Comparison of ENCODE assay signal across 11 cellular contexts in the genomic region with DNA sequence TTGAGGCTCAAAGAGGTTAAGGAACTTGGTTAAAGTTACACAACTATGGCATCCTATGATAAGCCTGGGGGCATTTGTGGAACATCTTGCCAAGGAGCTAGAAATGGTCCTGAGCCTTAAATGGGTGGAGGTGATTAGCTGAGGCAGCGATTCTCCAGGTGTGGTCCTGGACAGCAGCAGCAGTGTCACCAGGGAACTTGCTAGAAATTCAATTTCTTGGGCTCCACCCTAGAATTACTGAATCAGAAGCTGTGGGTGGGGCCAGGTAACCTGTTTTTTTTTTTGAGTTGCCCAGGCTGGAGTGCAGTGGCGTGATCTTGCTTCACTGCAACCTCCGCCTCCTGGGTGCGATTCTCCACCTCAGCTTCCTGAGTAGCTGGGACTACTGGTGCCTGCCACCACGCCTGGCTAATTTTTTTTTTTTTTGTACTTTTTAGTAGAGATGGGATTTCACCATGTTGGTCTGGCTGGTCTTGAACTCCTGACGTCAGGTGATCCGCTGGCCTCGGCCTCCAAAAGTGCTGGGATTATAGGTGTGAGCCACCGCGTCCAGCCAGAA. TPM values are rescaled to one million over a fixed set of nuclear protein-coding genes. Genes with fewer than 3 reads are reported as not detected.
DNase-seq lines count a peak whose midpoint lies in the region; ATAC-seq, FAIRE-seq and TF ChIP-seq lines count a peak whose summit lies in the region.
"Had no signal": no experiment of that assay in that cellular context is flagged by ENCODE, and none has a peak within 500 bp of the region (broad histone marks: within the 10 kb centered on the region; RNA-seq: fewer than 3 reads in every experiment).

No MANE protein-coding gene starts in this region.

- no peak overlapping the region for H3K4me3 ChIP-seq in A549
- no peak overlapping the region for H3K4me3 ChIP-seq in ascending aorta
- H3K4me3 ChIP-seq in Caco-2 (ENCODE audit: low read depth, low read length), result no peak overlapping the region
- H3K4me3 ChIP-seq: GM23338, HAP-1 had no signal

- H3K4me1 ChIP-seq in A549 (no peaks in the 10 kb centered on the region; the same call in 2 of the 3 replicates), ascending aorta (no peaks in the 10 kb centered on the region), Caco-2 (no peaks in the 10 kb centered on the region)
- H3K4me1 ChIP-seq: HAP-1 had no signal

- ATAC-seq in A549, result no peak
- ATAC-seq in activated CD8-positive, alpha-beta T cell treated with anti-CD3 and anti-CD28 coated beads for 36 hours, result peak; percentile 8
- ATAC-seq in esophagus mucosa, result peak; percentile 79
- ATAC-seq in stimulated activated naive CD8-positive, alpha-beta T cell treated with anti-CD3 and anti-CD28 coated beads, Interleukin-15, amount 100 ng/mL, for 72 hours, result no peak

- H3K27ac ChIP-seq in A549, result no peak overlapping the region
- H3K27ac ChIP-seq in C4-2B, result peak overlapping the region; percentile 2; the same call in 1 of the 2 replicates
- H3K27ac ChIP-seq in ascending aorta, result no peak overlapping the region

- no peak overlapping the region for H3K4me2 ChIP-seq in A549

- H3K4me3 Mint-ChIP-seq in activated CD8-positive, alpha-beta T cell treated with anti-CD3 and anti-CD28 coated beads for 36 hours, result no peak overlapping the region
- H3K4me3 Mint-ChIP-seq in Caco-2 (ENCODE audit: unreplicated experiment), result no peak overlapping the region
- H3K4me3 Mint-ChIP-seq in progenitor cell of endocrine pancreas (ENCODE audit: low read depth), result no peak overlapping the region
- no peak overlapping the region for H3K4me3 Mint-ChIP-seq in stimulated activated naive CD8-positive, alpha-beta T cell treated with anti-CD3 and anti-CD28 coated beads, Interleukin-15, amount 100 ng/mL, for 72 hours
- H3K4me3 Mint-ChIP-seq: CD8-positive, alpha-beta memory T cell; GM23338 had no signal

- H3K27me3 Mint-ChIP-seq in activated CD8-positive, alpha-beta T cell treated with anti-CD3 and anti-CD28 coated beads for 36 hours, result no peaks in the 10 kb centered on the region
- H3K27me3 Mint-ChIP-seq in Caco-2 (ENCODE audit: insufficient read depth, unreplicated experiment), result no peaks in the 10 kb centered on the region
- H3K27me3 Mint-ChIP-seq in progenitor cell of endocrine pancreas, result no peaks in the 10 kb centered on the region
- no peaks in the 10 kb centered on the region for H3K27me3 Mint-ChIP-seq in stimulated activated naive CD8-positive, alpha-beta T cell treated with anti-CD3 and anti-CD28 coated beads, Interleukin-15, amount 100 ng/mL, for 72 hours
- H3K27me3 Mint-ChIP-seq: CD8-positive, alpha-beta memory T cell had no signal

- BruUV-seq in Caco-2 (replicated peaks; lab: Mats Ljungman, UMichigan), result no TSS peak

- no peak for FAIRE-seq in A549 (lab: Jason Lieb, UNC)

- intact Hi-C loops in activated CD8-positive, alpha-beta T cell treated with anti-CD3 and anti-CD28 coated beads for 36 hours (cut with micrococcal nuclease), result loop anchor here (5.0 to 10.0 kb wide), 2 partner anchors 611 to 1148 kb away; no protein-coding TSS in a partner anchor
- intact Hi-C loops in ascending aorta (cut with DNase I), result loop anchor here (1.0 to 10.0 kb wide), 3 partner anchors 611 to 1149 kb away; partner anchors contain the start of gene ZMIZ1
- intact Hi-C loops in Caco-2 (cut with micrococcal nuclease; ENCODE audit: unreplicated experiment), result loop anchor here (1.0 to 10.0 kb wide), 4 partner anchors 119 to 1149 kb away; no protein-coding TSS in a partner anchor

- peaks cover 30% of the 10 kb centered on the region for H3K4me1 Mint-ChIP-seq in activated CD8-positive, alpha-beta T cell treated with anti-CD3 and anti-CD28 coated beads for 36 hours (ENCODE audit: low read depth)
- no peaks in the 10 kb centered on the region for H3K4me1 Mint-ChIP-seq in Caco-2 (ENCODE audit: low read depth, unreplicated experiment)
- H3K4me1 Mint-ChIP-seq in progenitor cell of endocrine pancreas (ENCODE audit: low read depth), result peaks cover 4% of the 10 kb centered on the region
- peaks cover 38% of the 10 kb centered on the region for H3K4me1 Mint-ChIP-seq in stimulated activated naive CD8-positive, alpha-beta T cell treated with anti-CD3 and anti-CD28 coated beads, Interleukin-15, amount 100 ng/mL, for 72 hours

- POLR2A ChIA-PET in A549 (lab: Yijun Ruan, JAX), result interaction anchor here (0.6 to 0.7 kb wide), 2 partner anchors 1020 to 1192 kb away, joined by 3 to 4 read pairs; no protein-coding TSS in a partner anchor
- POLR2A ChIA-PET in activated CD8-positive, alpha-beta T cell treated with anti-CD3 and anti-CD28 coated beads for 36 hours (lab: Charles Lee), result interaction anchor here (0.7 to 1.0 kb wide), 4 partner anchors 9 to 13 kb away, joined by 3 read pairs; partner anchors contain the start of gene RPS24
- POLR2A ChIA-PET in Caco-2 (lab: Charles Lee), result interaction anchor here (0.8 kb wide), 1 partner anchor 10 kb away, joined by 4 read pairs; no protein-coding TSS in a partner anchor

- peaks cover 11% of the 10 kb centered on the region for H3K36me3 Mint-ChIP-seq in activated CD8-positive, alpha-beta T cell treated with anti-CD3 and anti-CD28 coated beads for 36 hours (ENCODE audit: low read depth)
- H3K36me3 Mint-ChIP-seq in Caco-2 (ENCODE audit: insufficient read depth, unreplicated experiment), result peaks cover 44% of the 10 kb centered on the region
- no peaks in the 10 kb centered on the region for H3K36me3 Mint-ChIP-seq in progenitor cell of endocrine pancreas (ENCODE audit: insufficient read depth)

- DNase-seq in A549 (ENCODE audit: low read depth in 1 of 2, low spot score in 1 of 2) (no peak), ascending aorta (ENCODE audit: low spot score in 2 of 2) (no peak), Caco-2 (no peak), progenitor cell of endocrine pancreas (ENCODE audit: low spot score, unreplicated experiment) (no peak)
- no peak for DNase-seq in activated CD8-positive, alpha-beta T cell treated with anti-CD3 and anti-CD28 coated beads for 36 hours
- DNase-seq in stimulated activated naive CD8-positive, alpha-beta T cell treated with anti-CD3 and anti-CD28 coated beads, Interleukin-15, amount 100 ng/mL, for 72 hours, result no peak

- no peaks in the 10 kb centered on the region for H3K9me3 ChIP-seq in A549
- H3K9me3 ChIP-seq in ascending aorta, result no peaks in the 10 kb centered on the region
- H3K9me3 ChIP-seq in Caco-2, result no peaks in the 10 kb centered on the region
- H3K9me3 ChIP-seq: HAP-1 had no signal

- WGBS in A549 (ENCODE audit: missing lambda C conversion rate), result 73% methylated on average over 10 of the region's 10 CpGs

- H3K27me3 ChIP-seq in ascending aorta, result no peaks in the 10 kb centered on the region
- H3K27me3 ChIP-seq in Caco-2 (replicated peaks; ENCODE audit: control insufficient read depth, insufficient read depth, low read length), result no peaks in the 10 kb centered on the region

- no peaks in the 10 kb centered on the region for H3K9me3 Mint-ChIP-seq in activated CD8-positive, alpha-beta T cell treated with anti-CD3 and anti-CD28 coated beads for 36 hours
- H3K9me3 Mint-ChIP-seq in Caco-2 (ENCODE audit: unreplicated experiment) (no peaks in the 10 kb centered on the region), progenitor cell of endocrine pancreas (ENCODE audit: low read depth) (no peaks in the 10 kb centered on the region)
- H3K9me3 Mint-ChIP-seq in stimulated activated naive CD8-positive, alpha-beta T cell treated with anti-CD3 and anti-CD28 coated beads, Interleukin-15, amount 100 ng/mL, for 72 hours, result no peaks in the 10 kb centered on the region
- H3K9me3 Mint-ChIP-seq: CD8-positive, alpha-beta memory T cell; GM23338 had no signal

- no peak for TF ChIP-seq CTCF in A549 (IDR thresholded peaks at IDR 0.05)
- no peak for TF ChIP-seq CTCF in C4-2B (conservative IDR thresholded peaks at IDR 0.05)
- TF ChIP-seq CTCF in activated CD8-positive, alpha-beta T cell treated with anti-CD3 and anti-CD28 coated beads for 36 hours (IDR thresholded peaks at IDR 0.05), result no peak
- no peak for TF ChIP-seq CTCF in ascending aorta (IDR thresholded peaks at IDR 0.05)
- no peak for TF ChIP-seq CTCF in Caco-2 (IDR thresholded peaks at IDR 0.05; ENCODE audit: insufficient read depth in 1 of 2, low read depth in 1 of 2, low read length in 1 of 2, severe bottlenecking in 1 of 2, unreplicated experiment in 1 of 2)
- no peak for TF ChIP-seq CTCF in progenitor cell of endocrine pancreas (IDR thresholded peaks at IDR 0.05; ENCODE audit: unreplicated experiment)

- TF ChIP-seq RAD21 in A549 (conservative IDR thresholded peaks at IDR 0.05 in 1 of 2, IDR thresholded peaks at IDR 0.05 in 1 of 2), result no peak

- CTCF ChIA-PET in A549 (lab: Yijun Ruan, JAX) (interaction anchor here (0.5 to 6.9 kb wide), 100 partner anchors 9 to 1456 kb away, joined by 3 to 97 read pairs (median 4); partner anchors contain the start of genes POLR3A and RPS24), Caco-2 (lab: Charles Lee) (interaction anchor here (0.6 to 1.6 kb wide), 16 partner anchors 7 to 1149 kb away, joined by 3 to 10 read pairs (median 4); no protein-coding TSS in a partner anchor)
- CTCF ChIA-PET in activated CD8-positive, alpha-beta T cell treated with anti-CD3 and anti-CD28 coated beads for 36 hours (lab: Charles Lee), result interaction anchor here (0.6 to 3.0 kb wide), 27 partner anchors 8 to 1149 kb away, joined by 3 to 34 read pairs (median 4); partner anchors contain the start of genes POLR3A and RPS24

- no peak for TF ChIP-seq EP300 in A549 (IDR thresholded peaks at IDR 0.05)

- H3K27ac Mint-ChIP-seq in activated CD8-positive, alpha-beta T cell treated with anti-CD3 and anti-CD28 coated beads for 36 hours, result no peak overlapping the region
- H3K27ac Mint-ChIP-seq in Caco-2 (ENCODE audit: unreplicated experiment) (no peak overlapping the region), progenitor cell of endocrine pancreas (no peak overlapping the region)
- H3K27ac Mint-ChIP-seq in stimulated activated naive CD8-positive, alpha-beta T cell treated with anti-CD3 and anti-CD28 coated beads, Interleukin-15, amount 100 ng/mL, for 72 hours, result no peak overlapping the region

- TF ChIP-seq POLR2A in A549 (IDR thresholded peaks at IDR 0.05; ENCODE audit: low read length), result no peak

- peaks cover 13 to 19% of the 10 kb centered on the region in 2 donors for H3K36me3 ChIP-seq in ascending aorta
- peaks cover 1% of the 10 kb centered on the region; the same call in 1 of the 2 replicates for H3K36me3 ChIP-seq in Caco-2 (ENCODE audit: control insufficient read depth, insufficient read depth, low read length)

RNA-seq across cellular contexts. Expression of gene RPS24, which starts 13.1 kb away (rescaled TPM):
- 4,520 and 5,509 TPM in 2 replicates for polyA plus RNA-seq in A549 (2011; rRNA removed)
- 3,083 and 4,108 TPM in 2 replicates for polyA plus RNA-seq in A549 (2012; cell fraction: cytosol; rRNA removed)
- 625 and 683 TPM in 2 replicates for polyA plus RNA-seq in A549 (2012; cell fraction: nucleus; rRNA removed)
- 4,263 to 5,459 TPM (median 4,332 TPM) in 3 replicates for polyA plus RNA-seq in A549 (2017; fragmentation: RNase III; extraction: RNeasy Plus Mini Kit Qiagen cat#74134 plus additional on column Dnase treatment)
- 476 and 648 TPM in 2 replicates for polyA minus RNA-seq in A549 (2011; rRNA and poly(A)+ RNA removed)
- 1,000 to 10,000 TPM; 2,061 to 2,067 TPM for total RNA-seq in activated CD8-positive, alpha-beta T cell treated with anti-CD3 and anti-CD28 coated beads for 36 hours
- total RNA-seq in esophagus mucosa, result 1,500 TPM
- total RNA-seq in ascending aorta, result 1,878 TPM
- total RNA-seq in Caco-2 (2022), result 2,311 and 2,407 TPM in 2 replicates
- 1,431 and 1,496 TPM in 2 replicates for total RNA-seq in progenitor cell of endocrine pancreas

RNA-seq across cellular contexts. Expression of gene POLR3A, which starts 17.5 kb away (rescaled TPM):
- 17.7 and 19.0 TPM in 2 replicates for polyA plus RNA-seq in A549 (2011; rRNA removed)
- polyA plus RNA-seq in A549 (2012; cell fraction: cytosol; rRNA removed), result 6.9 and 7.9 TPM in 2 replicates
- 12.6 and 16.8 TPM in 2 replicates for polyA plus RNA-seq in A549 (2012; cell fraction: nucleus; rRNA removed)
- 10.9 to 11.5 TPM (median 11.5 TPM) in 3 replicates for polyA plus RNA-seq in A549 (2017; fragmentation: RNase III; extraction: RNeasy Plus Mini Kit Qiagen cat#74134 plus additional on column Dnase treatment)
- 32.2 and 34.9 TPM in 2 replicates for polyA minus RNA-seq in A549 (2011; rRNA and poly(A)+ RNA removed)
- total RNA-seq in activated CD8-positive, alpha-beta T cell treated with anti-CD3 and anti-CD28 coated beads for 36 hours, result 10 to 100 TPM; 16.2 to 17.5 TPM
- 8.3 TPM for total RNA-seq in esophagus mucosa
- total RNA-seq in ascending aorta, result 18.6 TPM
- total RNA-seq in Caco-2 (2022), result 25.5 and 29.1 TPM in 2 replicates
- total RNA-seq in progenitor cell of endocrine pancreas, result 26.7 and 27.5 TPM in 2 replicates

Comparison
In these comparisons a context has a peak if more than half of its experiments do, and no peak if none do; other contexts are left out.
1. ATAC-seq: peak in activated CD8-positive, alpha-beta T cell treated with anti-CD3 and anti-CD28 coated beads for 36 hours (single experiment) and esophagus mucosa (single experiment); none in A549 (0 of 2) and stimulated activated naive CD8-positive, alpha-beta T cell treated with anti-CD3 and anti-CD28 coated beads, Interleukin-15, amount 100 ng/mL, for 72 hours (single experiment).